In the genomic region with DNA sequence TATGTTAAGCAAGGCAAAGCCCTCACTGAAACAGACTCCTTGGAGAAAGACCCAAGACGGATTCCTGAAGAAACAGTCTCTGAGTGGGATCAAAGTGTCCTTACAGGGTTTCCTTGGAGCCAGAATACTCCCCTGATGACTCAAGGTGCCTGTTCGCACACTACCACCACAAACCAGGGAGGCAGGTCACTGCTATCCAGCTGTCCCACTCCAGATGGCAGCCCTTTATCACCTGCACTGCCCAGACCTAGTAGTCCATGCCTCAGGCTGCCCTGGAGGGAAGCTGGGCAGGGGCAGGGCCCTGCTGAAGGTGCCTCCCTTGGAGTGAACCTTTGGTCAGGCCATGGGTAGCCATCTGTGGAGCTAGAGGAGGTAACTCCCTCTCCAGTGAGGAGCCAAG, we compare ENCODE assay signal across 11 cellular contexts. TPM values are rescaled to one million over a fixed set of nuclear protein-coding genes. Genes with fewer than 3 reads are reported as not detected.
A peak's percentile ranks its signal among the peaks of the same experiment; 100 is the strongest.
DNase-seq lines count a peak whose midpoint lies in the region; ATAC-seq and TF ChIP-seq lines count a peak whose summit lies in the region.
"Had no signal": no experiment of that assay in that cellular context is flagged by ENCODE, and none has a peak within 500 bp of the region (broad histone marks: within the 10 kb centered on the region; RNA-seq: fewer than 3 reads in every experiment).

No MANE protein-coding gene starts in this region.

- no peak for ATAC-seq in Right ventricle myocardium inferior
- no peak for ATAC-seq in GM18858 (IDR thresholded peaks at IDR 0.05; ENCODE audit: unreplicated experiment)
- ATAC-seq: Panc1 had no signal

- H3K4me1 ChIP-seq in tibial nerve = peaks cover 0 to 11% (median 0%) of the 10 kb centered on the region in 4 donors

- H3K27ac ChIP-seq in tibial nerve = peak overlapping the region in 3 of 4 donors; percentile 54 to 68 (median 58)
- H3K27ac ChIP-seq: brain microvascular endothelial cell had no signal

- DNase-seq in activated CD4-positive, alpha-beta T cell treated with anti-CD3 and anti-CD28 coated beads, Interleukin-2, amount 10 ng/mL, durations not matched to agents 24 days and 14 days = peak; percentile 66
- no peak for DNase-seq in activated CD4-positive, alpha-beta T cell treated with anti-CD3 and anti-CD28 coated beads, Interleukin-2, amount 50 U/mL, for 1 hour
- DNase-seq in activated T-helper 2 cell treated with anti-CD3 and anti-CD28 coated beads, Interferon-gamma antibody, Interleukin-2, Interleukin-4, amounts not matched to agents 10 μg/mL and 5 μg/mL and 100 μg/mL, durations not matched to agents 14 hours and 24 hours and 36 hours (ENCODE audit: low spot score) = no peak
- peak; percentile 56 for DNase-seq in islet precursor cell
- no peak for DNase-seq in tibial nerve (ENCODE audit: low spot score in 2 of 2)
- DNase-seq in Right ventricle myocardium inferior (ENCODE audit: missing footprints) = no peak
- no peak for DNase-seq in GM10266 (ENCODE audit: extremely low spot score)
- DNase-seq: brain microvascular endothelial cell, NCI-H146 had no signal

- H3K9me3 ChIP-seq in tibial nerve = no peaks in the 10 kb centered on the region

- no peaks in the 10 kb centered on the region for H3K27me3 Mint-ChIP-seq in activated CD4-positive, alpha-beta T cell treated with anti-CD3 and anti-CD28 coated beads, Interleukin-2, amount 10 ng/mL, durations not matched to agents 24 days and 14 days
- no peaks in the 10 kb centered on the region for H3K27me3 Mint-ChIP-seq in activated T-helper 2 cell treated with anti-CD3 and anti-CD28 coated beads, Interferon-gamma antibody, Interleukin-2, Interleukin-4, amounts not matched to agents 10 μg/mL and 5 μg/mL and 100 μg/mL, durations not matched to agents 14 hours and 24 hours and 36 hours (ENCODE audit: low read depth)

- peaks cover 8% of the 10 kb centered on the region for H3K9me3 Mint-ChIP-seq in activated CD4-positive, alpha-beta T cell treated with anti-CD3 and anti-CD28 coated beads, Interleukin-2, amount 10 ng/mL, durations not matched to agents 24 days and 14 days
- no peaks in the 10 kb centered on the region for H3K9me3 Mint-ChIP-seq in activated T-helper 2 cell treated with anti-CD3 and anti-CD28 coated beads, Interferon-gamma antibody, Interleukin-2, Interleukin-4, amounts not matched to agents 10 μg/mL and 5 μg/mL and 100 μg/mL, durations not matched to agents 14 hours and 24 hours and 36 hours

- peaks cover 46% of the 10 kb centered on the region for H3K36me3 Mint-ChIP-seq in activated CD4-positive, alpha-beta T cell treated with anti-CD3 and anti-CD28 coated beads, Interleukin-2, amount 10 ng/mL, durations not matched to agents 24 days and 14 days (ENCODE audit: low read depth)
- peaks cover 57% of the 10 kb centered on the region for H3K36me3 Mint-ChIP-seq in activated T-helper 2 cell treated with anti-CD3 and anti-CD28 coated beads, Interferon-gamma antibody, Interleukin-2, Interleukin-4, amounts not matched to agents 10 μg/mL and 5 μg/mL and 100 μg/mL, durations not matched to agents 14 hours and 24 hours and 36 hours (ENCODE audit: low read depth)

- intact Hi-C loops in activated CD4-positive, alpha-beta T cell treated with anti-CD3 and anti-CD28 coated beads, Interleukin-2, amount 10 ng/mL, durations not matched to agents 24 days and 14 days (cut with micrococcal nuclease) = loop anchor here (2.0 to 10.0 kb wide), 4 partner anchors 18 to 192 kb away; a partner anchor contains a TSS
- intact Hi-C loops in activated T-helper 2 cell treated with anti-CD3 and anti-CD28 coated beads, Interferon-gamma antibody, Interleukin-2, Interleukin-4, amounts not matched to agents 10 μg/mL and 5 μg/mL and 100 μg/mL, durations not matched to agents 14 hours and 24 hours and 36 hours (cut with micrococcal nuclease) = loop anchor here (2.0 kb wide), 4 partner anchors 14 to 64 kb away; a partner anchor contains a TSS
- intact Hi-C loops in Right ventricle myocardium inferior (cut with DNase I) = no loop called here

- H3K27me3 ChIP-seq in tibial nerve = no peaks in the 10 kb centered on the region
- H3K27me3 ChIP-seq: brain microvascular endothelial cell had no signal

- WGBS in tibial nerve, 2 donors = 74 to 88% methylated on average over 1 to 2 of the region's 2 CpGs

- H3K4me3 Mint-ChIP-seq in activated CD4-positive, alpha-beta T cell treated with anti-CD3 and anti-CD28 coated beads, Interleukin-2, amount 10 ng/mL, durations not matched to agents 24 days and 14 days = peak overlapping the region; percentile 70
- H3K4me3 Mint-ChIP-seq in activated T-helper 2 cell treated with anti-CD3 and anti-CD28 coated beads, Interferon-gamma antibody, Interleukin-2, Interleukin-4, amounts not matched to agents 10 μg/mL and 5 μg/mL and 100 μg/mL, durations not matched to agents 14 hours and 24 hours and 36 hours (ENCODE audit: low read depth) = peak overlapping the region; percentile 42

- peak overlapping the region; percentile 92 for H3K27ac Mint-ChIP-seq in activated CD4-positive, alpha-beta T cell treated with anti-CD3 and anti-CD28 coated beads, Interleukin-2, amount 10 ng/mL, durations not matched to agents 24 days and 14 days
- H3K27ac Mint-ChIP-seq in activated T-helper 2 cell treated with anti-CD3 and anti-CD28 coated beads, Interferon-gamma antibody, Interleukin-2, Interleukin-4, amounts not matched to agents 10 μg/mL and 5 μg/mL and 100 μg/mL, durations not matched to agents 14 hours and 24 hours and 36 hours = peak overlapping the region; percentile 87

- no peak for TF ChIP-seq CTCF in tibial nerve (IDR thresholded peaks at IDR 0.05)
- TF ChIP-seq CTCF in GM10266 (IDR thresholded peaks at IDR 0.05; ENCODE audit: control insufficient read depth, insufficient read depth, low read depth, missing control alignments) = no peak

- TF ChIP-seq POLR2A in tibial nerve (IDR thresholded peaks at IDR 0.05) = no peak

- TF ChIP-seq EP300 in tibial nerve (IDR thresholded peaks at IDR 0.05) = no peak

- H3K4me1 Mint-ChIP-seq in activated CD4-positive, alpha-beta T cell treated with anti-CD3 and anti-CD28 coated beads, Interleukin-2, amount 10 ng/mL, durations not matched to agents 24 days and 14 days = peaks cover 83% of the 10 kb centered on the region
- H3K4me1 Mint-ChIP-seq in activated T-helper 2 cell treated with anti-CD3 and anti-CD28 coated beads, Interferon-gamma antibody, Interleukin-2, Interleukin-4, amounts not matched to agents 10 μg/mL and 5 μg/mL and 100 μg/mL, durations not matched to agents 14 hours and 24 hours and 36 hours (ENCODE audit: low read depth) = peaks cover 76% of the 10 kb centered on the region

- H3K36me3 ChIP-seq in tibial nerve = no peaks in the 10 kb centered on the region
- H3K36me3 ChIP-seq: brain microvascular endothelial cell had no signal

- no peak overlapping the region for H3K4me3 ChIP-seq in tibial nerve

RNA-seq across cellular contexts. Expression of a gene that starts 34.2 kb away (rescaled TPM):
- 56.3 and 59.6 TPM in 2 replicates for total RNA-seq in activated CD4-positive, alpha-beta T cell treated with anti-CD3 and anti-CD28 coated beads, Interleukin-2, amount 10 ng/mL, durations not matched to agents 24 days and 14 days
- 67.9 and 71.2 TPM in 2 replicates for total RNA-seq in activated T-helper 2 cell treated with anti-CD3 and anti-CD28 coated beads, Interferon-gamma antibody, Interleukin-2, Interleukin-4, amounts not matched to agents 10 μg/mL and 5 μg/mL and 100 μg/mL, durations not matched to agents 14 hours and 24 hours and 36 hours
- total RNA-seq in tibial nerve (1 to 10 TPM in 2 of 4 donors, under 1 TPM in 1, not detected in 1; 0.98 to 6.3 (median 1.7) TPM), Right ventricle myocardium inferior (0.73 TPM)

RNA-seq across cellular contexts. Expression of a gene that starts 58.7 kb away (rescaled TPM):
- 2,196 and 2,218 TPM in 2 replicates for total RNA-seq in activated CD4-positive, alpha-beta T cell treated with anti-CD3 and anti-CD28 coated beads, Interleukin-2, amount 10 ng/mL, durations not matched to agents 24 days and 14 days
- 2,676 and 2,847 TPM in 2 replicates for total RNA-seq in activated T-helper 2 cell treated with anti-CD3 and anti-CD28 coated beads, Interferon-gamma antibody, Interleukin-2, Interleukin-4, amounts not matched to agents 10 μg/mL and 5 μg/mL and 100 μg/mL, durations not matched to agents 14 hours and 24 hours and 36 hours
- total RNA-seq in tibial nerve (1,000 to 10,000 TPM; 5,005 to 6,715 (median 5,816) TPM), Right ventricle myocardium inferior (571 TPM)

Comparison
In these comparisons a context has a peak if more than half of its experiments do, and no peak if none do; other contexts are left out.
1. DNase-seq: peak in activated CD4-positive, alpha-beta T cell treated with anti-CD3 and anti-CD28 coated beads, Interleukin-2, amount 10 ng/mL, durations not matched to agents 24 days and 14 days (single experiment) and islet precursor cell (single experiment); none in activated CD4-positive, alpha-beta T cell treated with anti-CD3 and anti-CD28 coated beads, Interleukin-2, amount 50 U/mL, for 1 hour (single experiment), activated T-helper 2 cell treated with anti-CD3 and anti-CD28 coated beads, Interferon-gamma antibody, Interleukin-2, Interleukin-4, amounts not matched to agents 10 μg/mL and 5 μg/mL and 100 μg/mL, durations not matched to agents 14 hours and 24 hours and 36 hours (single experiment), tibial nerve (0 of 2), Right ventricle myocardium inferior (single experiment) and GM10266 (single experiment).